Comparison of ENCODE assay signal across 2 cellular contexts in the genomic region with DNA sequence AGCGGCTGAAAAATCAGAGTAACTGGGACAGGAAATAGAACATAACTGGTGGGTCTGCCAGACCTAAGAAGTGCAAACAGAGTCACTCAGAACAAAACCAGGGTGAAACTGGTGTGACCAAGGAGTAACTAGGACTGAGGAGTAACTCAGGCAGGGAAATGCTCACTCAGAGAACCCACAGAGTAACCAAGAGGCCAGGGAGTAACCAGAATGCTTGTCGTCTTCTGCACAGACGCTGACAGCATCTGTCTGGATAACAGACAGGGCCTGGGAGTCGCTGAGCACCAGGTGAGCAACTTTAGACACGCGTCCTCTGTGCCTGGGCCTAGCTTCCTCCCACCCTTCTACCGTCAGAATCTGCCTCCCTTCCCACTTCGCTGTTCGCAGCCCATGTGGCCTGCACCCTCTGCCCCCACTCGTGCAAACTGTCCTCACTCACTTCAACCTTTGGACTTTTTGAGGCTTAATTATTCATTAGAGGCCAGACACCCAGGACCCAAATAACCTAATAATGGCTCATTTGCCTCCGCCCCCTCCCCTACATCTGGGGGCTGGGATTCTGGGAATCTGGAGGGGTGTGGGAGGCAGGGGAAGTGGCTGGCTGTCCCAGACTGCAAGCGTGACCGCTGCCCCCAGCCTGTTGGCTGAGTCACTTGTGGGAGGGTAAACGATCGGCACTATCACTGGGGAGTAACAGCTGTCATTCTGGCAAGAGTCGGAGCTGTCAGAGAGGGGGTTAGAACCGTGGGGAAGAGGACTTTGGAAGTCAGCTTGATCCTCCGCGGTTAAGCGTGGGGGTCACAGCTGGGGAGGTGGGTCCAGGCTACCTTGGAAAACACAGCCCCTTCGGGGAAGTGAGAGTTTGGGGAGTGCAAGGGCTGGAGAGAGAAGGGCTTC.
TF ChIP-seq lines count a peak whose summit lies in the region.

No MANE protein-coding gene starts in this region.

TF ChIP-seq in HCT116, 20 proteins besides CTCF, POLR2A, EP300 and RAD21:
- TF ChIP-seq, protein P1, sequence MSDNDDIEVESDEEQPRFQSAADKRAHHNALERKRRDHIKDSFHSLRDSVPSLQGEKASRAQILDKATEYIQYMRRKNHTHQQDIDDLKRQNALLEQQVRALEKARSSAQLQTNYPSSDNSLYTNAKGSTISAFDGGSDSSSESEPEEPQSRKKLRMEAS (IDR thresholded peaks at IDR 0.05): no peak
- TF ChIP-seq POLR2AphosphoS5 (IDR thresholded peaks at IDR 0.05; ENCODE audit: low read depth, low read length) (no peak), ZNF274 (IDR thresholded peaks at IDR 0.05; ENCODE audit: low read depth, low read length) (no peak), EZH2phosphoT487 (IDR thresholded peaks at IDR 0.05; ENCODE audit: borderline replicate concordance) (no peak), TCF7L2 (IDR thresholded peaks at IDR 0.05; ENCODE audit: borderline replicate concordance, extremely low read depth, insufficient read depth, insufficient read length) (no peak), CEBPB (IDR thresholded peaks at IDR 0.05; ENCODE audit: low read depth) (no peak), YY1 (IDR thresholded peaks at IDR 0.05; ENCODE audit: extremely low read depth, insufficient replicate concordance, low read depth, low read length) (no peak), SP1 (IDR thresholded peaks at IDR 0.05; ENCODE audit: low read depth) (no peak), CBX3 (IDR thresholded peaks at IDR 0.05; ENCODE audit: low read depth) (no peak), JUND (IDR thresholded peaks at IDR 0.05) (no peak), EGR1 (IDR thresholded peaks at IDR 0.05; ENCODE audit: low read depth) (no peak), ELF1 (IDR thresholded peaks at IDR 0.05; ENCODE audit: borderline replicate concordance, low read depth) (no peak)
- TF ChIP-seq, protein P2, sequence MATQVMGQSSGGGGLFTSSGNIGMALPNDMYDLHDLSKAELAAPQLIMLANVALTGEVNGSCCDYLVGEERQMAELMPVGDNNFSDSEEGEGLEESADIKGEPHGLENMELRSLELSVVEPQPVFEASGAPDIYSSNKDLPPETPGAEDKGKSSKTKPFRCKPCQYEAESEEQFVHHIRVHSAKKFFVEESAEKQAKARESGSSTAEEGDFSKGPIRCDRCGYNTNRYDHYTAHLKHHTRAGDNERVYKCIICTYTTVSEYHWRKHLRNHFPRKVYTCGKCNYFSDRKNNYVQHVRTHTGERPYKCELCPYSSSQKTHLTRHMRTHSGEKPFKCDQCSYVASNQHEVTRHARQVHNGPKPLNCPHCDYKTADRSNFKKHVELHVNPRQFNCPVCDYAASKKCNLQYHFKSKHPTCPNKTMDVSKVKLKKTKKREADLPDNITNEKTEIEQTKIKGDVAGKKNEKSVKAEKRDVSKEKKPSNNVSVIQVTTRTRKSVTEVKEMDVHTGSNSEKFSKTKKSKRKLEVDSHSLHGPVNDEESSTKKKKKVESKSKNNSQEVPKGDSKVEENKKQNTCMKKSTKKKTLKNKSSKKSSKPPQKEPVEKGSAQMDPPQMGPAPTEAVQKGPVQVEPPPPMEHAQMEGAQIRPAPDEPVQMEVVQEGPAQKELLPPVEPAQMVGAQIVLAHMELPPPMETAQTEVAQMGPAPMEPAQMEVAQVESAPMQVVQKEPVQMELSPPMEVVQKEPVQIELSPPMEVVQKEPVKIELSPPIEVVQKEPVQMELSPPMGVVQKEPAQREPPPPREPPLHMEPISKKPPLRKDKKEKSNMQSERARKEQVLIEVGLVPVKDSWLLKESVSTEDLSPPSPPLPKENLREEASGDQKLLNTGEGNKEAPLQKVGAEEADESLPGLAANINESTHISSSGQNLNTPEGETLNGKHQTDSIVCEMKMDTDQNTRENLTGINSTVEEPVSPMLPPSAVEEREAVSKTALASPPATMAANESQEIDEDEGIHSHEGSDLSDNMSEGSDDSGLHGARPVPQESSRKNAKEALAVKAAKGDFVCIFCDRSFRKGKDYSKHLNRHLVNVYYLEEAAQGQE (IDR thresholded peaks at IDR 0.05; ENCODE audit: low read depth): no peak

TF ChIP-seq in endothelial cell of umbilical vein, 7 proteins besides CTCF, POLR2A, EP300 and RAD21:
- TF ChIP-seq GATA2 (IDR thresholded peaks at IDR 0.05; ENCODE audit: insufficient read depth, insufficient read length, low read depth, low read length) (no peak), FOS (IDR thresholded peaks at IDR 0.05; ENCODE audit: borderline replicate concordance, insufficient read depth, low read length) (peak; percentile 45), JUN (IDR thresholded peaks at IDR 0.05; ENCODE audit: borderline replicate concordance, insufficient read depth, insufficient read length, low read depth) (no peak)
TF ChIP-seq in endothelial cell of umbilical vein: peak in this region for 1.
